Comparison of ENCODE assay signal across 8 cellular contexts in genomic region chr14:33475623-33476022, GRCh38.
DNase-seq lines count a peak whose midpoint lies in the region; ATAC-seq lines count a peak whose summit lies in the region.

No MANE protein-coding gene starts in this region.

- peak; percentile 3 for DNase-seq in CD1c-positive myeloid dendritic cell (ENCODE audit: extremely low spot score)
- DNase-seq in H4 (ENCODE audit: low spot score), result peak; percentile 68
- DNase-seq in NCI-H510A treated with DMSO at 0.1 percent for 48 hours (lab: John Stamatoyannopoulos, UW), result peak; percentile 49
- peak; percentile 79 for DNase-seq in astrocyte of the hippocampus (ENCODE audit: low read depth, low spot score)
- DNase-seq in left kidney (ENCODE audit: low read depth, low spot score), result peak; percentile 88
- DNase-seq in HCEC 1CT, result no peak

- ATAC-seq in HG03280 (IDR thresholded peaks at IDR 0.05; ENCODE audit: unreplicated experiment) (no peak), GM18909 (IDR thresholded peaks at IDR 0.05; ENCODE audit: poor library complexity, unreplicated experiment) (no peak)
